In genomic region chr7:77536413-77537135, GRCh38 we compare ENCODE assay signal across 8 cellular contexts. TPM values are rescaled to one million over a fixed set of nuclear protein-coding genes. Genes with fewer than 3 reads are reported as not detected.
A peak's percentile ranks its signal among the peaks of the same experiment; 100 is the strongest.
DNase-seq lines count a peak whose midpoint lies in the region; ATAC-seq and TF ChIP-seq lines count a peak whose summit lies in the region.

No MANE protein-coding gene starts in this region.

- H3K27me3 ChIP-seq in CD4-positive, CD25-positive, alpha-beta regulatory T cell (ENCODE audit: control insufficient read depth, insufficient read depth, low read length) = no peaks in the 10 kb centered on the region
- no peaks in the 10 kb centered on the region for H3K27me3 ChIP-seq in liver (ENCODE audit: control insufficient read depth in 4 of 4, insufficient read depth in 4 of 4, low read length in 3 of 4)

- no peak for TF ChIP-seq CTCF in liver (IDR thresholded peaks at IDR 0.05; ENCODE audit: low read depth, low read length, missing input control)

- peak overlapping the region; percentile 49 to 75 for H3K9ac ChIP-seq in liver (ENCODE audit: low read depth in 1 of 2, low read length in 2 of 2)

- intact Hi-C loops in dendritic cell treated with granulocyte-macrophage colony-stimulating factor and Interleukin-4, amounts not matched to agents 40 ng/mL and 50 ng/mL, for 4 days (cut with micrococcal nuclease) = loop anchor here (2.0 to 5.0 kb wide), 3 partner anchors 34 to 109 kb away; no protein-coding TSS in a partner anchor

- peak; percentile 91 to 96 (median 95) for DNase-seq in CD4-positive, CD25-positive, alpha-beta regulatory T cell
- DNase-seq in NCI-H748 (lab: John Stamatoyannopoulos, UW; ENCODE audit: unreplicated experiment) = peak; percentile 98
- DNase-seq in activated CD4-positive, alpha-beta T cell treated with anti-CD3 and anti-CD28 coated beads, Interleukin-2, amount 50 U/mL, for 24 hours (ENCODE audit: low read depth in 1 of 2, low spot score in 1 of 2) = peak; percentile 96 to 97
- peak; percentile 97 to 98 for DNase-seq in stimulated activated CD4-positive, alpha-beta T cell treated with anti-CD3 and anti-CD28 coated beads, Interleukin-2, amount 100 ng/mL, for 48 hours

- TF ChIP-seq RAD21 in liver (IDR thresholded peaks at IDR 0.05) = peak; percentile 43 to 56

- H3K4me3 ChIP-seq in CD4-positive, CD25-positive, alpha-beta regulatory T cell (ENCODE audit: low read depth, low read length) = peak overlapping the region; percentile 84
- H3K4me3 ChIP-seq in liver (ENCODE audit: low read depth in 1 of 3, low read length in 3 of 3) = peak overlapping the region; percentile 81 to 95 (median 94)

- peak; percentile 94 to 95 for ATAC-seq in CD4-positive, CD25-positive, alpha-beta regulatory T cell (ENCODE audit: low read depth in 2 of 2)
- peak; percentile 87 for ATAC-seq in GM19438 (IDR thresholded peaks at IDR 0.05; ENCODE audit: low read depth, unreplicated experiment)
- peak; percentile 91 for ATAC-seq in HG03565 (IDR thresholded peaks at IDR 0.05; ENCODE audit: unreplicated experiment)

- peaks cover 0 to 29% (median 11%) of the 10 kb centered on the region in 4 donors for H3K4me1 Mint-ChIP-seq in CD4-positive, CD25-positive, alpha-beta regulatory T cell
- H3K4me1 Mint-ChIP-seq in dendritic cell treated with granulocyte-macrophage colony-stimulating factor and Interleukin-4, amounts not matched to agents 40 ng/mL and 50 ng/mL, for 4 days (ENCODE audit: low read depth) = peaks cover 46% of the 10 kb centered on the region

- WGBS in liver = under 1% methylated on average over 58 of the region's 58 CpGs

- H3K27me3 Mint-ChIP-seq in CD4-positive, CD25-positive, alpha-beta regulatory T cell = peaks cover 22% of the 10 kb centered on the region
- no peaks in the 10 kb centered on the region for H3K27me3 Mint-ChIP-seq in dendritic cell treated with granulocyte-macrophage colony-stimulating factor and Interleukin-4, amounts not matched to agents 40 ng/mL and 50 ng/mL, for 4 days

- H3K36me3 ChIP-seq in CD4-positive, CD25-positive, alpha-beta regulatory T cell (ENCODE audit: control insufficient read depth, insufficient read depth, low read length) = no peaks in the 10 kb centered on the region
- no peaks in the 10 kb centered on the region for H3K36me3 ChIP-seq in liver (ENCODE audit: control insufficient read depth in 4 of 4, insufficient read depth in 3 of 4, low read depth in 1 of 4, low read length in 3 of 4)

- peaks cover 0 to 4% (median 0%) of the 10 kb centered on the region in 7 donors for H3K9me3 Mint-ChIP-seq in CD4-positive, CD25-positive, alpha-beta regulatory T cell
- no peaks in the 10 kb centered on the region for H3K9me3 Mint-ChIP-seq in dendritic cell treated with granulocyte-macrophage colony-stimulating factor and Interleukin-4, amounts not matched to agents 40 ng/mL and 50 ng/mL, for 4 days

- H3K4me3 Mint-ChIP-seq in CD4-positive, CD25-positive, alpha-beta regulatory T cell = peak overlapping the region; percentile 96 to 99 (median 96)
- H3K4me3 Mint-ChIP-seq in dendritic cell treated with granulocyte-macrophage colony-stimulating factor and Interleukin-4, amounts not matched to agents 40 ng/mL and 50 ng/mL, for 4 days = peak overlapping the region; percentile 92

- peak overlapping the region; percentile 81 to 90 (median 89) for H3K27ac Mint-ChIP-seq in CD4-positive, CD25-positive, alpha-beta regulatory T cell
- H3K27ac Mint-ChIP-seq in dendritic cell treated with granulocyte-macrophage colony-stimulating factor and Interleukin-4, amounts not matched to agents 40 ng/mL and 50 ng/mL, for 4 days = peak overlapping the region; percentile 91

- no peaks in the 10 kb centered on the region for H3K36me3 Mint-ChIP-seq in CD4-positive, CD25-positive, alpha-beta regulatory T cell
- peaks cover 35% of the 10 kb centered on the region for H3K36me3 Mint-ChIP-seq in dendritic cell treated with granulocyte-macrophage colony-stimulating factor and Interleukin-4, amounts not matched to agents 40 ng/mL and 50 ng/mL, for 4 days (ENCODE audit: low read depth)

- H3K27ac ChIP-seq in CD4-positive, CD25-positive, alpha-beta regulatory T cell (ENCODE audit: insufficient read depth, low read length, poor library complexity, severe bottlenecking) = peak overlapping the region; percentile 74
- peak overlapping the region; percentile 87 to 94 for H3K27ac ChIP-seq in liver (ENCODE audit: low read depth in 1 of 2, low read length in 2 of 2)

- H3K4me1 ChIP-seq in CD4-positive, CD25-positive, alpha-beta regulatory T cell (ENCODE audit: control insufficient read depth, insufficient read depth, low read length, poor library complexity, severe bottlenecking) = peaks cover 18% of the 10 kb centered on the region
- peaks cover 0 to 10% (median 5%) of the 10 kb centered on the region in 4 donors for H3K4me1 ChIP-seq in liver (ENCODE audit: control insufficient read depth in 4 of 4, insufficient read depth in 4 of 4, low read length in 3 of 4)

- no peaks in the 10 kb centered on the region for H3K9me3 ChIP-seq in CD4-positive, CD25-positive, alpha-beta regulatory T cell (ENCODE audit: control insufficient read depth in 2 of 2, low read length in 2 of 2)
- no peaks in the 10 kb centered on the region for H3K9me3 ChIP-seq in liver (ENCODE audit: control insufficient read depth in 4 of 4, low read length in 3 of 4)

TF ChIP-seq in liver, 16 proteins besides CTCF, POLR2A, EP300 and RAD21:
- TF ChIP-seq HNF4G (IDR thresholded peaks at IDR 0.05) (peak; percentile 12), NR2F2 (IDR thresholded peaks at IDR 0.05) (peak; percentile 86), SP1 (IDR thresholded peaks at IDR 0.05) (peak; percentile 79), RXRA (IDR thresholded peaks at IDR 0.05) (peak; percentile 72 to 75), HNF4A (conservative IDR thresholded peaks at IDR 0.05) (peak; percentile 23 to 49), ZBTB33 (IDR thresholded peaks at IDR 0.05) (peak; percentile 22), FOXA1 (IDR thresholded peaks at IDR 0.05) (no peak), TAF1 (conservative IDR thresholded peaks at IDR 0.05) (peak; percentile 89), EGR1 (IDR thresholded peaks at IDR 0.05; ENCODE audit: low read depth in 2 of 2) (no peak), GABPA (IDR thresholded peaks at IDR 0.05 in 1 of 2, conservative IDR thresholded peaks at IDR 0.05 in 1 of 2) (peak; percentile 39 to 80), MAX (IDR thresholded peaks at IDR 0.05) (peak; percentile 33), ATF3 (IDR thresholded peaks at IDR 0.05) (no peak), YY1 (IDR thresholded peaks at IDR 0.05) (peak; percentile 79), FOXA2 (IDR thresholded peaks at IDR 0.05) (peak; percentile 25), JUND (IDR thresholded peaks at IDR 0.05) (peak in 1 of 2 donors; percentile 19), REST (IDR thresholded peaks at IDR 0.05) (peak; percentile 86)
TF ChIP-seq in liver: peak in this region for 13.

RNA-seq across cellular contexts. Expression of gene PTPN12, which starts 0.5 kb away (rescaled TPM):
- 15.8 TPM for total RNA-seq in CD4-positive, CD25-positive, alpha-beta regulatory T cell
- polyA plus RNA-seq in CD4-positive, CD25-positive, alpha-beta regulatory T cell = 1 to 10 TPM in 1 of 4 donors, under 1 TPM in 3; 0.41 to 1.2 (median 0.54) TPM
- 10 to 100 TPM; 17.8 to 18.6 TPM for total RNA-seq in liver
- 10 to 100 TPM; 10.1 to 12.8 TPM for polyA plus RNA-seq in liver

Comparison
In these comparisons a context has a peak if more than half of its experiments do, and no peak if none do; other contexts are left out.
1. Peak in every context shown above with its lines: DNase-seq, ATAC-seq, H3K4me3 ChIP-seq and H3K27ac ChIP-seq.